Comparison of ENCODE assay signal across 1 cellular context in genomic region chr1:61053712-61054608, GRCh38.
TF ChIP-seq lines count a peak whose summit lies in the region.

No MANE protein-coding gene starts in this region.

TF ChIP-seq in HepG2, 621 proteins besides CTCF, POLR2A, EP300 and RAD21 (continued from another document and continues in another):
- TF ChIP-seq HIVEP1 (CRISPR knock-in tag; IDR thresholded peaks at IDR 0.05) = peak; percentile 60; the same call in 1 of the 2 replicates
- TF ChIP-seq SPEN (CRISPR knock-in tag; IDR thresholded peaks at IDR 0.05; ENCODE audit: low read depth) = 0 out of 2 replicates have a peak, but pooled peaks have one; percentile 21
- TF ChIP-seq U2AF1 (optimal IDR thresholded peaks at IDR 0.05; ENCODE audit: low read depth, low read length) = no peak
- peak; percentile 47; the same call in 1 of the 2 replicates for TF ChIP-seq TBX2 (CRISPR knock-in tag; IDR thresholded peaks at IDR 0.05; ENCODE audit: borderline replicate concordance)
- no peak for TF ChIP-seq HOXA5 (CRISPR knock-in tag; IDR thresholded peaks at IDR 0.05)
- no peak for TF ChIP-seq ZNF354B (CRISPR knock-in tag; IDR thresholded peaks at IDR 0.05)
- no peak for TF ChIP-seq ZNF740 (CRISPR knock-in tag; IDR thresholded peaks at IDR 0.05)
- no peak for TF ChIP-seq ZNF256 (CRISPR knock-in tag; conservative IDR thresholded peaks at IDR 0.05)
- peak; percentile 54 for TF ChIP-seq XRCC5 (optimal IDR thresholded peaks at IDR 0.05; ENCODE audit: low read length)
- no peak for TF ChIP-seq ZNF225 (CRISPR knock-in tag; IDR thresholded peaks at IDR 0.05)
- TF ChIP-seq ZNF605 (CRISPR knock-in tag; IDR thresholded peaks at IDR 0.05) = no peak
- no peak for TF ChIP-seq BRD4 (CRISPR knock-in tag; IDR thresholded peaks at IDR 0.05)
- no peak for TF ChIP-seq ZNF564 (CRISPR knock-in tag; IDR thresholded peaks at IDR 0.05)
- no peak for TF ChIP-seq PRMT3 (CRISPR knock-in tag; IDR thresholded peaks at IDR 0.05; ENCODE audit: borderline replicate concordance, low read depth)
- TF ChIP-seq ZNF782 (CRISPR knock-in tag; IDR thresholded peaks at IDR 0.05; ENCODE audit: borderline replicate concordance) = no peak
- TF ChIP-seq ZNF660 (CRISPR knock-in tag; IDR thresholded peaks at IDR 0.05; ENCODE audit: borderline replicate concordance, low read depth) = no peak
- no peak for TF ChIP-seq ZNF20 (CRISPR knock-in tag; IDR thresholded peaks at IDR 0.05)
- TF ChIP-seq MXD1 (CRISPR knock-in tag; IDR thresholded peaks at IDR 0.05) = 0 out of 2 replicates have a peak, but pooled peaks have one; percentile 63
- no peak for TF ChIP-seq CENPBD1 (CRISPR knock-in tag; IDR thresholded peaks at IDR 0.05; ENCODE audit: borderline replicate concordance, low read depth)
- TF ChIP-seq ZNF691 (CRISPR knock-in tag; IDR thresholded peaks at IDR 0.05; ENCODE audit: borderline replicate concordance, low read depth) = no peak
- no peak for TF ChIP-seq CHD4 (IDR thresholded peaks at IDR 0.05; ENCODE audit: borderline replicate concordance, low read length)
- no peak for TF ChIP-seq ZNF318 (CRISPR knock-in tag; IDR thresholded peaks at IDR 0.05)
- TF ChIP-seq KDM4B (CRISPR knock-in tag; IDR thresholded peaks at IDR 0.05) = no peak
- no peak for TF ChIP-seq RCOR2 (CRISPR knock-in tag; IDR thresholded peaks at IDR 0.05)
- TF ChIP-seq ZMYM3 (CRISPR knock-in tag; IDR thresholded peaks at IDR 0.05) = no peak
- no peak for TF ChIP-seq ZNF652 (CRISPR knock-in tag; IDR thresholded peaks at IDR 0.05; ENCODE audit: borderline replicate concordance, low read depth)
- no peak for TF ChIP-seq ZBTB46 (CRISPR knock-in tag; IDR thresholded peaks at IDR 0.05; ENCODE audit: borderline replicate concordance)
- TF ChIP-seq THRA (CRISPR knock-in tag; IDR thresholded peaks at IDR 0.05; ENCODE audit: borderline replicate concordance) = no peak
- no peak for TF ChIP-seq RORA (CRISPR knock-in tag; IDR thresholded peaks at IDR 0.05)
- no peak for TF ChIP-seq PLSCR1 (CRISPR knock-in tag; IDR thresholded peaks at IDR 0.05; ENCODE audit: borderline replicate concordance)
- no peak for TF ChIP-seq TGIF2 (CRISPR knock-in tag; IDR thresholded peaks at IDR 0.05)
- TF ChIP-seq ZNF800 (CRISPR knock-in tag; IDR thresholded peaks at IDR 0.05) = peak; percentile 47; the same call in 1 of the 2 replicates
- no peak for TF ChIP-seq ISX (CRISPR knock-in tag; conservative IDR thresholded peaks at IDR 0.05)
- TF ChIP-seq SOX5 (CRISPR knock-in tag; IDR thresholded peaks at IDR 0.05; ENCODE audit: borderline replicate concordance) = no peak
- no peak for TF ChIP-seq ZNF577 (CRISPR knock-in tag; IDR thresholded peaks at IDR 0.05; ENCODE audit: borderline replicate concordance, low read depth)
- no peak for TF ChIP-seq ZBTB34 (CRISPR knock-in tag; IDR thresholded peaks at IDR 0.05)
- TF ChIP-seq CREM (IDR thresholded peaks at IDR 0.05) = no peak
- no peak for TF ChIP-seq CREM (CRISPR knock-in tag; IDR thresholded peaks at IDR 0.05)
- 0 out of 2 replicates have a peak, but pooled peaks have one; percentile 11 for TF ChIP-seq ETV5 (CRISPR knock-in tag; IDR thresholded peaks at IDR 0.05; ENCODE audit: borderline replicate concordance)
- TF ChIP-seq ZNF713 (CRISPR knock-in tag; IDR thresholded peaks at IDR 0.05) = no peak
- TF ChIP-seq ZNF547 (CRISPR knock-in tag; IDR thresholded peaks at IDR 0.05) = no peak
- no peak for TF ChIP-seq GATAD1 (CRISPR knock-in tag; IDR thresholded peaks at IDR 0.05)
- TF ChIP-seq MYC (CRISPR knock-in tag; IDR thresholded peaks at IDR 0.05; ENCODE audit: borderline replicate concordance) = peak; percentile 42; the same call in 1 of the 2 replicates
- peak; percentile 68 for TF ChIP-seq POGZ (CRISPR knock-in tag; IDR thresholded peaks at IDR 0.05)
- TF ChIP-seq TBP (CRISPR knock-in tag; IDR thresholded peaks at IDR 0.05) = no peak
